1 cellular context compared by ENCODE assay signal in the genomic region with DNA sequence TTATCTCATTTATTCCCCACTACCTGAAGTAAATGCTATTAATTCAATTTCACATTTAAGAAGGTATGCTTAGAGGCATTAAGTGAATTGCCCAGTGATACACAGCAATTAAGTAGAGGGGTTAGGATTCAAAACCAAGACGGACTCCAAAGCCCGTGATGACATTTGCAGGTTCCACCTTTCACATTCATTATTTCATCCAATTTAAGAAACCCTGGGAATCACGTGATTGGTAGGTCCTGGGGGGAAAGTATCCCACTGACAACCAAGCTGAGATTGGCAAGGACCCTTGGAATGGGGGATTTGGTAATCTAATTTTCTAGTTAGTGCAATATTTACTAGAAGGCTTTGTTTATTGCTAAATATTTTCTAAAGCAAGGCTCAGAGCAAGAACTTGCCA.
TF ChIP-seq lines count a peak whose summit lies in the region.

No MANE protein-coding gene starts in this region.

TF ChIP-seq in HepG2, 621 proteins besides CTCF, POLR2A, EP300 and RAD21:
- TF ChIP-seq RFXAP (CRISPR knock-in tag; IDR thresholded peaks at IDR 0.05; ENCODE audit: borderline replicate concordance) = no peak
- TF ChIP-seq ZKSCAN1 (IDR thresholded peaks at IDR 0.05; ENCODE audit: low read length) = no peak
- no peak for TF ChIP-seq SYNCRIP (IDR thresholded peaks at IDR 0.05; ENCODE audit: insufficient read depth, low read depth, low read length)
- TF ChIP-seq SMC3 (IDR thresholded peaks at IDR 0.05; ENCODE audit: low read length) = no peak
- no peak for TF ChIP-seq ZNF234 (CRISPR knock-in tag; conservative IDR thresholded peaks at IDR 0.05)
- TF ChIP-seq, protein P1, sequence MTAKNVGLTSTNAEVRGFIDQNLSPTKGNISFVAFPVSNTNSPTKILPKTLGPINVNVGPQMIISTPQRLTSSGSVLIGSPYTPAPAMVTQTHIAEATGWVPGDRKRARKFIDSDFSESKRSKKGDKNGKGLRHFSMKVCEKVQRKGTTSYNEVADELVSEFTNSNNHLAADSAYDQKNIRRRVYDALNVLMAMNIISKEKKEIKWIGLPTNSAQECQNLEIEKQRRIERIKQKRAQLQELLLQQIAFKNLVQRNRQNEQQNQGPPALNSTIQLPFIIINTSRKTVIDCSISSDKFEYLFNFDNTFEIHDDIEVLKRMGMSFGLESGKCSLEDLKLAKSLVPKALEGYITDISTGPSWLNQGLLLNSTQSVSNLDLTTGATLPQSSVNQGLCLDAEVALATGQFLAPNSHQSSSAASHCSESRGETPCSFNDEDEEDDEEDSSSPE (CRISPR knock-in tag; IDR thresholded peaks at IDR 0.05) = no peak
- TF ChIP-seq ZFP36L2 (CRISPR knock-in tag; IDR thresholded peaks at IDR 0.05) = no peak
- TF ChIP-seq, protein P2, sequence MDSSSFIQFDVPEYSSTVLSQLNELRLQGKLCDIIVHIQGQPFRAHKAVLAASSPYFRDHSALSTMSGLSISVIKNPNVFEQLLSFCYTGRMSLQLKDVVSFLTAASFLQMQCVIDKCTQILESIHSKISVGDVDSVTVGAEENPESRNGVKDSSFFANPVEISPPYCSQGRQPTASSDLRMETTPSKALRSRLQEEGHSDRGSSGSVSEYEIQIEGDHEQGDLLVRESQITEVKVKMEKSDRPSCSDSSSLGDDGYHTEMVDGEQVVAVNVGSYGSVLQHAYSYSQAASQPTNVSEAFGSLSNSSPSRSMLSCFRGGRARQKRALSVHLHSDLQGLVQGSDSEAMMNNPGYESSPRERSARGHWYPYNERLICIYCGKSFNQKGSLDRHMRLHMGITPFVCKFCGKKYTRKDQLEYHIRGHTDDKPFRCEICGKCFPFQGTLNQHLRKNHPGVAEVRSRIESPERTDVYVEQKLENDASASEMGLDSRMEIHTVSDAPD (CRISPR knock-in tag; IDR thresholded peaks at IDR 0.05) = no peak
- TF ChIP-seq, protein P3, sequence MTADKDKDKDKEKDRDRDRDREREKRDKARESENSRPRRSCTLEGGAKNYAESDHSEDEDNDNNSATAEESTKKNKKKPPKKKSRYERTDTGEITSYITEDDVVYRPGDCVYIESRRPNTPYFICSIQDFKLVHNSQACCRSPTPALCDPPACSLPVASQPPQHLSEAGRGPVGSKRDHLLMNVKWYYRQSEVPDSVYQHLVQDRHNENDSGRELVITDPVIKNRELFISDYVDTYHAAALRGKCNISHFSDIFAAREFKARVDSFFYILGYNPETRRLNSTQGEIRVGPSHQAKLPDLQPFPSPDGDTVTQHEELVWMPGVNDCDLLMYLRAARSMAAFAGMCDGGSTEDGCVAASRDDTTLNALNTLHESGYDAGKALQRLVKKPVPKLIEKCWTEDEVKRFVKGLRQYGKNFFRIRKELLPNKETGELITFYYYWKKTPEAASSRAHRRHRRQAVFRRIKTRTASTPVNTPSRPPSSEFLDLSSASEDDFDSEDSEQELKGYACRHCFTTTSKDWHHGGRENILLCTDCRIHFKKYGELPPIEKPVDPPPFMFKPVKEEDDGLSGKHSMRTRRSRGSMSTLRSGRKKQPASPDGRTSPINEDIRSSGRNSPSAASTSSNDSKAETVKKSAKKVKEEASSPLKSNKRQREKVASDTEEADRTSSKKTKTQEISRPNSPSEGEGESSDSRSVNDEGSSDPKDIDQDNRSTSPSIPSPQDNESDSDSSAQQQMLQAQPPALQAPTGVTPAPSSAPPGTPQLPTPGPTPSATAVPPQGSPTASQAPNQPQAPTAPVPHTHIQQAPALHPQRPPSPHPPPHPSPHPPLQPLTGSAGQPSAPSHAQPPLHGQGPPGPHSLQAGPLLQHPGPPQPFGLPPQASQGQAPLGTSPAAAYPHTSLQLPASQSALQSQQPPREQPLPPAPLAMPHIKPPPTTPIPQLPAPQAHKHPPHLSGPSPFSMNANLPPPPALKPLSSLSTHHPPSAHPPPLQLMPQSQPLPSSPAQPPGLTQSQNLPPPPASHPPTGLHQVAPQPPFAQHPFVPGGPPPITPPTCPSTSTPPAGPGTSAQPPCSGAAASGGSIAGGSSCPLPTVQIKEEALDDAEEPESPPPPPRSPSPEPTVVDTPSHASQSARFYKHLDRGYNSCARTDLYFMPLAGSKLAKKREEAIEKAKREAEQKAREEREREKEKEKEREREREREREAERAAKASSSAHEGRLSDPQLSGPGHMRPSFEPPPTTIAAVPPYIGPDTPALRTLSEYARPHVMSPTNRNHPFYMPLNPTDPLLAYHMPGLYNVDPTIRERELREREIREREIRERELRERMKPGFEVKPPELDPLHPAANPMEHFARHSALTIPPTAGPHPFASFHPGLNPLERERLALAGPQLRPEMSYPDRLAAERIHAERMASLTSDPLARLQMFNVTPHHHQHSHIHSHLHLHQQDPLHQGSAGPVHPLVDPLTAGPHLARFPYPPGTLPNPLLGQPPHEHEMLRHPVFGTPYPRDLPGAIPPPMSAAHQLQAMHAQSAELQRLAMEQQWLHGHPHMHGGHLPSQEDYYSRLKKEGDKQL (CRISPR knock-in tag; IDR thresholded peaks at IDR 0.05; ENCODE audit: low read depth) = no peak
- TF ChIP-seq RELA (CRISPR knock-in tag; IDR thresholded peaks at IDR 0.05) = no peak
- TF ChIP-seq ZNF839 (CRISPR knock-in tag; IDR thresholded peaks at IDR 0.05; ENCODE audit: borderline replicate concordance) = no peak
- no peak for TF ChIP-seq POGZ (CRISPR knock-in tag; IDR thresholded peaks at IDR 0.05)
